In genomic region chr3:120093923-120094775, GRCh38 we compare ENCODE assay signal across 8 cellular contexts. TPM values are rescaled to one million over a fixed set of nuclear protein-coding genes. Genes with fewer than 3 reads are reported as not detected.
DNase-seq lines count a peak whose midpoint lies in the region; ATAC-seq, FAIRE-seq and TF ChIP-seq lines count a peak whose summit lies in the region.

Gene GSK3B (minus strand): TSS chr3:120094447. CDS start chr3:120093434, 1,013 bp downstream.

- H3K27me3 ChIP-seq in CD8-positive, alpha-beta memory T cell (ENCODE audit: insufficient read depth, low read length, poor library complexity, severe bottlenecking): no peaks in the 10 kb centered on the region
- H3K27me3 ChIP-seq in HL-60 (ENCODE audit: insufficient read depth, poor library complexity, severe bottlenecking) (no peaks in the 10 kb centered on the region), thymus (ENCODE audit: control insufficient read depth, insufficient read depth) (no peaks in the 10 kb centered on the region)

- peaks cover 41% of the 10 kb centered on the region for H3K4me1 ChIP-seq in CD8-positive, alpha-beta memory T cell (ENCODE audit: insufficient read depth, low read length)
- H3K4me1 ChIP-seq in thymus (ENCODE audit: control insufficient read depth, insufficient read depth, low read length): peaks cover 9% of the 10 kb centered on the region

- H3K9me3 ChIP-seq in CD8-positive, alpha-beta memory T cell (ENCODE audit: low read length): no peaks in the 10 kb centered on the region
- no peaks in the 10 kb centered on the region for H3K9me3 ChIP-seq in thymus (ENCODE audit: control insufficient read depth)

- TF ChIP-seq CTCF in HL-60 (IDR thresholded peaks at IDR 0.05; ENCODE audit: insufficient read depth, low read length): no peak
- no peak for TF ChIP-seq CTCF in foreskin fibroblast (IDR thresholded peaks at IDR 0.05; ENCODE audit: low read depth, low read length)

- no peaks in the 10 kb centered on the region for H3K9me3 Mint-ChIP-seq in CD8-positive, alpha-beta memory T cell

- peaks cover 2 to 20% (median 4%) of the 10 kb centered on the region in 3 donors for H3K36me3 Mint-ChIP-seq in CD8-positive, alpha-beta memory T cell

- H3K27ac Mint-ChIP-seq in CD8-positive, alpha-beta memory T cell: peak within 1 kb of the TSS in 1 of 8 donors; percentile 99

- under 1% methylated on average over 94 of the region's 94 CpGs for WGBS in thymus

- FAIRE-seq in RCC 7860 (lab: Jason Lieb, UNC): no peak

- H3K27me3 Mint-ChIP-seq in CD8-positive, alpha-beta memory T cell: no peaks in the 10 kb centered on the region

- H3K4me3 Mint-ChIP-seq in CD8-positive, alpha-beta memory T cell: no peak within 1 kb of the TSS

- DNase-seq in CD8-positive, alpha-beta memory T cell: peak in 4 of 5 donors; percentile 73 to 97 (median 84)
- peak in 1 of 2 experiments; percentile 88 for DNase-seq in HL-60 (ENCODE audit: low read depth in 1 of 2, low spot score in 1 of 2)
- peak; percentile 54 for DNase-seq in RCC 7860 (ENCODE audit: low spot score)
- peak; percentile 99 for DNase-seq in activated gamma-delta T cell treated with Interleukin-2 at 50 U/mL for 16 hours
- DNase-seq in foreskin fibroblast: no peak
- peak in 47 of 56 donors; percentile 55 to 100 (median 81) for DNase-seq in nucleus accumbens (lab: John Stamatoyannopoulos, UW)

- peak within 1 kb of the TSS; percentile 98 for H3K27ac ChIP-seq in CD8-positive, alpha-beta memory T cell (ENCODE audit: low read depth, low read length)
- H3K27ac ChIP-seq in HL-60 (replicated peaks) (peak within 1 kb of the TSS; percentile 99), thymus (ENCODE audit: low read depth) (peak within 1 kb of the TSS; percentile 99)

- peak within 1 kb of the TSS; percentile 91 for H3K4me3 ChIP-seq in CD8-positive, alpha-beta memory T cell (ENCODE audit: low read length)
- H3K4me3 ChIP-seq in HL-60 (replicated peaks; ENCODE audit: insufficient read depth, low read length) (peak within 1 kb of the TSS; percentile 79), foreskin fibroblast (ENCODE audit: low read depth in 1 of 2, low read length in 2 of 2) (peak within 1 kb of the TSS; percentile 84 to 96), thymus (ENCODE audit: low read length) (peak within 1 kb of the TSS; percentile 73)

- POLR2A ChIA-PET in CD8-positive, alpha-beta memory T cell (lab: Charles Lee): interaction anchor here (0.6 to 2.9 kb wide), 15 partner anchors 8 to 1452 kb away, joined by 3 to 24 read pairs (median 4); partner anchors contain the start of genes GTF2E1, LRRC58, POLQ and RABL3

- ATAC-seq in GM19455 (IDR thresholded peaks at IDR 0.05; ENCODE audit: unreplicated experiment): peak; percentile 38

- H3K4me1 Mint-ChIP-seq in CD8-positive, alpha-beta memory T cell: peaks cover 22 to 31% (median 28%) of the 10 kb centered on the region in 3 donors

- CTCF ChIA-PET in CD8-positive, alpha-beta memory T cell (lab: Charles Lee): interaction anchor here (0.9 to 1.6 kb wide), 3 partner anchors 173 to 323 kb away, joined by 3 to 4 read pairs (median 3); no protein-coding TSS in a partner anchor

- H3K36me3 ChIP-seq in CD8-positive, alpha-beta memory T cell (ENCODE audit: insufficient read depth, low read length): no peaks in the 10 kb centered on the region
- no peaks in the 10 kb centered on the region for H3K36me3 ChIP-seq in thymus (ENCODE audit: control insufficient read depth, insufficient read depth)

RNA-seq across cellular contexts. Expression of gene GSK3B, which starts in this region (rescaled TPM):
- 10 to 100 TPM; 35.7 to 38.0 TPM for total RNA-seq in CD8-positive, alpha-beta memory T cell
- polyA plus RNA-seq in CD8-positive, alpha-beta memory T cell: 20.0 TPM
- 10.9 TPM for polyA plus RNA-seq in thymus

Comparison
In these comparisons a context has a peak if more than half of its experiments do, and no peak if none do; other contexts are left out.
1. DNase-seq: peak in CD8-positive, alpha-beta memory T cell (4 of 5), RCC 7860 (single experiment), activated gamma-delta T cell treated with Interleukin-2 at 50 U/mL for 16 hours (single experiment) and nucleus accumbens (47 of 56); none in foreskin fibroblast (0 of 2).
2. Peak in every context shown above with its lines, with median percentiles within 50 percentile points of each other: H3K27ac ChIP-seq and H3K4me3 ChIP-seq.